In the genomic region with DNA sequence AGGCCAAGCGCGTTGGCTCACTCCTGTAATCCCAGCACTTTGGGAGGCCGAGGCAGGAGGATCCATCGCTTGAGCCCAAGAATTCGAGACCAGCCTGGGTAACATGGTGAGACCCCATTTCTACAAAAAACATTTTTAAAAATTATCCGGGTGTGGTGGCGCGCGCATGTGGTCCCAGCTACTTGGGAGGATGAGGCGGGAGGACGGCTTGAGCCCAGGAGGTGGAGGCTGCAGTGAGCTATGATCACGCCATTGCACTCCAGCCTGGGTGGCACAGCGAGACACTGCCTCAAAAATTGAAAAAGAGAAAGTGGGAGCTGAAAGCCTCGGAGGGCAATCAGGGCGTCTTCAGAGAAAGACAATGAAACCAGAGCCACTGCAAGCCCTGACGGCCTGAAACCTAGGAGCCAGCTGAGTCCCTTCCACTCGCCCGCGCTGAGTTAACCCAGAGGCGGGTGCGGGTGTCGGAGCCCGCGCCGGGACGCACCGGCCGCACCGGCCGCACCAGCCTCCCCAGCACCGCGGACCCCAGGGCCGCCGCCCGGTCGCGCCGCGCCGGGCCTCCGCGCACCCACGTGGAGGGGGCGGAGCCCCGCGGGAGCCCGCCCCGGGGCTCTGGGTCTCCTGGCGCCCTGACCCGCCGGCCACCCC, we compare ENCODE assay signal across 8 cellular contexts. TPM values are rescaled to one million over a fixed set of nuclear protein-coding genes. Genes with fewer than 3 reads are reported as not detected.
DNase-seq lines count a peak whose midpoint lies in the region; ATAC-seq and TF ChIP-seq lines count a peak whose summit lies in the region.

No MANE protein-coding gene starts in this region.

- H3K4me3 Mint-ChIP-seq in T-helper 2 cell treated with Interferon-gamma antibody and Interleukin-4, amounts not matched to agents 5 μg/mL and 100 μg/mL, for 36 hours, result peak overlapping the region; percentile 85

- H3K14ac ChIP-seq in trophoblast cell (ENCODE audit: low read length), result peak overlapping the region; percentile 80

- H2BK5ac ChIP-seq in trophoblast cell (ENCODE audit: low read depth, low read length, poor library complexity), result no peak overlapping the region

- H3K23ac ChIP-seq in trophoblast cell (ENCODE audit: low read length), result no peak overlapping the region

- no peaks in the 10 kb centered on the region for H3K9me3 Mint-ChIP-seq in T-helper 2 cell treated with Interferon-gamma antibody and Interleukin-4, amounts not matched to agents 5 μg/mL and 100 μg/mL, for 36 hours

- H3K4me2 ChIP-seq in trophoblast cell (ENCODE audit: low read length), result peak overlapping the region; percentile 79

- no peak overlapping the region for H4K91ac ChIP-seq in trophoblast cell (ENCODE audit: low read depth, low read length)

- H3K4ac ChIP-seq in trophoblast cell (ENCODE audit: low read depth, low read length), result no peak overlapping the region

- H3K4me1 Mint-ChIP-seq in T-helper 2 cell treated with Interferon-gamma antibody and Interleukin-4, amounts not matched to agents 5 μg/mL and 100 μg/mL, for 36 hours (ENCODE audit: low read depth), result peaks cover 8% of the 10 kb centered on the region

- peak; percentile 47 for ATAC-seq in HG02870 (IDR thresholded peaks at IDR 0.05; ENCODE audit: unreplicated experiment)

- H2AFZ ChIP-seq in trophoblast cell (ENCODE audit: insufficient read depth, low read length, poor library complexity), result peak overlapping the region; percentile 83

- no peak for TF ChIP-seq CTCF in fibroblast of mammary gland (conservative IDR thresholded peaks at IDR 0.05; ENCODE audit: control insufficient read depth, insufficient read depth, low read depth, low read length)

- H3K9ac ChIP-seq in SK-N-MC (ENCODE audit: insufficient read length) (peak overlapping the region; percentile 73), trophoblast cell (ENCODE audit: low read length) (peak overlapping the region; percentile 34)

- peak overlapping the region; percentile 94 for H3K27ac Mint-ChIP-seq in T-helper 2 cell treated with Interferon-gamma antibody and Interleukin-4, amounts not matched to agents 5 μg/mL and 100 μg/mL, for 36 hours

- no peaks in the 10 kb centered on the region for H3K36me3 Mint-ChIP-seq in T-helper 2 cell treated with Interferon-gamma antibody and Interleukin-4, amounts not matched to agents 5 μg/mL and 100 μg/mL, for 36 hours (ENCODE audit: low read depth)

- H3K79me1 ChIP-seq in trophoblast cell (ENCODE audit: low read length), result peaks cover 3% of the 10 kb centered on the region

- peaks cover 8 to 10% of the 10 kb centered on the region in 2 experiments for H3K4me1 ChIP-seq in trophoblast cell (ENCODE audit: control insufficient read depth in 1 of 2, insufficient read depth in 2 of 2, low read length in 2 of 2)

- H3K36me3 ChIP-seq in SK-N-MC (ENCODE audit: insufficient read depth, low read length), result peaks cover 7% of the 10 kb centered on the region
- no peaks in the 10 kb centered on the region for H3K36me3 ChIP-seq in trophoblast cell (ENCODE audit: control insufficient read depth in 1 of 2, insufficient read depth in 2 of 2, low read length in 2 of 2)

- H3K4me3 ChIP-seq in SK-N-MC (peak overlapping the region; percentile 99), fibroblast of mammary gland (ENCODE audit: control insufficient read depth, low read depth, low read length) (peak overlapping the region; percentile 69), trophoblast cell (ENCODE audit: low read depth, low read length) (peak overlapping the region; percentile 78)

- DNase-seq in T-helper 2 cell treated with Interferon-gamma antibody and Interleukin-4, amounts not matched to agents 5 μg/mL and 100 μg/mL, for 36 hours (ENCODE audit: low spot score), result no peak
- DNase-seq in T-helper 2 cell, result no peak
- DNase-seq in SK-N-MC (ENCODE audit: low read depth, low spot score), result no peak
- DNase-seq in fibroblast of mammary gland (ENCODE audit: low read depth), result no peak
- DNase-seq in trophoblast cell, result no peak
- no peak for DNase-seq in SHP77 (lab: John Stamatoyannopoulos, UW)
- DNase-seq in dermis blood vessel endothelial cell, result no peak

- no peaks in the 10 kb centered on the region for H3K27me3 Mint-ChIP-seq in T-helper 2 cell treated with Interferon-gamma antibody and Interleukin-4, amounts not matched to agents 5 μg/mL and 100 μg/mL, for 36 hours (ENCODE audit: low read depth)

- H2BK12ac ChIP-seq in trophoblast cell (ENCODE audit: low read length), result no peak overlapping the region

- H3K27ac ChIP-seq in SK-N-MC, result no peak overlapping the region
- H3K27ac ChIP-seq in trophoblast cell (ENCODE audit: low read depth, low read length), result no peak overlapping the region

- H3K9me3 ChIP-seq in SK-N-MC (ENCODE audit: low read depth, low read length), result no peaks in the 10 kb centered on the region
- no peaks in the 10 kb centered on the region for H3K9me3 ChIP-seq in trophoblast cell (ENCODE audit: insufficient read depth, low read depth, low read length)

- no peaks in the 10 kb centered on the region for H3K27me3 ChIP-seq in trophoblast cell (ENCODE audit: insufficient read depth, low read length)

- no peak overlapping the region for H2AK5ac ChIP-seq in trophoblast cell (ENCODE audit: low read length)

- peak overlapping the region; percentile 6 for H3K18ac ChIP-seq in trophoblast cell (ENCODE audit: low read length)

- H4K8ac ChIP-seq in trophoblast cell (ENCODE audit: low read depth, low read length), result peak overlapping the region; percentile 82

- H2BK120ac ChIP-seq in trophoblast cell (ENCODE audit: insufficient read depth, low read length, poor library complexity), result no peak overlapping the region

- H4K12ac ChIP-seq in trophoblast cell (ENCODE audit: low read depth, low read length), result peak overlapping the region; percentile 74

- H3K79me2 ChIP-seq in trophoblast cell (ENCODE audit: control insufficient read depth, insufficient read depth, low read length, poor library complexity), result no peaks in the 10 kb centered on the region

- WGBS in trophoblast cell (ENCODE audit: extremely low coverage, insufficient coverage, insufficient read length), result no CpG with 5 or more reads among the region's 51 CpGs

RNA-seq across cellular contexts. Expression of a gene that starts 22.4 kb away (rescaled TPM):
- polyA plus RNA-seq in trophoblast cell (2013), result 24.2 and 26.7 TPM in 2 replicates
- 12.2 and 27.7 TPM in 2 replicates for total RNA-seq in dermis blood vessel endothelial cell

RNA-seq across cellular contexts. Expression of a gene that starts 49.7 kb away (rescaled TPM):
- polyA plus RNA-seq in trophoblast cell (2013), result 5.2 and 5.3 TPM in 2 replicates
- 1.0 and 2.0 TPM in 2 replicates for total RNA-seq in dermis blood vessel endothelial cell
